Comparison of ENCODE assay signal across 1 cellular context in the genomic region with DNA sequence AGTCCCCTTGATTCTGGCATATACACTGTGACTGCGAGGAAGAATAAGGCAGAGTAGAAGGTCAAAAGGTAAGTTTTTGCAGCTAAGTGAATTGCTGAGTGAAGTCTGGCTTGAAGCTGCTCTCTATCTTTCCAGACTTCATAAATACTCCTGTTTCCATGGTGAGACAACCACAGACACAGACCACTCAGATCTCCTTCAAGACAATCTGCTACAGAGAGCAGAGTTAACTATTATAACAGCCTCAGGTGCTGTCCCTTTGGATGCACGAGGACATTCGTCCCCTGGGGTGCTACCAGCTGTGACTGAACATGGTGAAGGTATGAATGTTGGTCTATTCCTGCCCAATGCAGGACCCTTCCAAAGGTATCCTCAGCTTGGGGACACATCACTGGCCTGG.
TF ChIP-seq lines count a peak whose summit lies in the region.

No MANE protein-coding gene starts in this region.

TF ChIP-seq in GM12878, 131 proteins besides CTCF, POLR2A, EP300 and RAD21:
- TF ChIP-seq, protein P1, sequence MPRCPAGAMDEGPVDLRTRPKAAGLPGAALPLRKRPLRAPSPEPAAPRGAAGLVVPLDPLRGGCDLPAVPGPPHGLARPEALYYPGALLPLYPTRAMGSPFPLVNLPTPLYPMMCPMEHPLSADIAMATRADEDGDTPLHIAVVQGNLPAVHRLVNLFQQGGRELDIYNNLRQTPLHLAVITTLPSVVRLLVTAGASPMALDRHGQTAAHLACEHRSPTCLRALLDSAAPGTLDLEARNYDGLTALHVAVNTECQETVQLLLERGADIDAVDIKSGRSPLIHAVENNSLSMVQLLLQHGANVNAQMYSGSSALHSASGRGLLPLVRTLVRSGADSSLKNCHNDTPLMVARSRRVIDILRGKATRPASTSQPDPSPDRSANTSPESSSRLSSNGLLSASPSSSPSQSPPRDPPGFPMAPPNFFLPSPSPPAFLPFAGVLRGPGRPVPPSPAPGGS (IDR thresholded peaks at IDR 0.05; ENCODE audit: borderline replicate concordance, insufficient read depth, low read depth, low read length, poor library complexity, severe bottlenecking) = no peak
- TF ChIP-seq STAT3 (IDR thresholded peaks at IDR 0.05; ENCODE audit: low read depth, low read length) = no peak
